1 cellular context compared by ENCODE assay signal in genomic region chr2:85561280-85562212, GRCh38.
TF ChIP-seq lines count a peak whose summit lies in the region.

GGCX (minus strand) TSS chr2:85561493; CDS start chr2:85561428, 65 bp downstream.

TF ChIP-seq in K562, 482 proteins besides CTCF, POLR2A, EP300 and RAD21 (continued from another document and continues in another):
- no peak for TF ChIP-seq FUS (optimal IDR thresholded peaks at IDR 0.05; ENCODE audit: low read depth, low read length)
- no peak for TF ChIP-seq SAFB (IDR thresholded peaks at IDR 0.05; ENCODE audit: borderline replicate concordance, low read depth, low read length)
- no peak for TF ChIP-seq BCLAF1 (IDR thresholded peaks at IDR 0.05; ENCODE audit: borderline replicate concordance in 1 of 2, control insufficient read depth in 1 of 2, low read depth in 2 of 2, low read length in 1 of 2)
- TF ChIP-seq ZNF263 (CRISPR knock-in tag; IDR thresholded peaks at IDR 0.05; ENCODE audit: borderline replicate concordance), result peak; percentile 97
- no peak for TF ChIP-seq ZFPM2 (CRISPR knock-in tag; IDR thresholded peaks at IDR 0.05)
- TF ChIP-seq ZNF511 (CRISPR knock-in tag; IDR thresholded peaks at IDR 0.05), result no peak
- no peak for TF ChIP-seq ZNF395 (CRISPR knock-in tag; IDR thresholded peaks at IDR 0.05)
- no peak for TF ChIP-seq ZBTB40 (IDR thresholded peaks at IDR 0.05)
- TF ChIP-seq ZBTB40 (CRISPR knock-in tag; IDR thresholded peaks at IDR 0.05), result no peak
- no peak for TF ChIP-seq ZBTB17 (CRISPR knock-in tag; IDR thresholded peaks at IDR 0.05)
- TF ChIP-seq SIN3B (IDR thresholded peaks at IDR 0.05; ENCODE audit: low read depth), result peak; percentile 73
- TF ChIP-seq NCOA6 (IDR thresholded peaks at IDR 0.05), result no peak
- TF ChIP-seq ID3 (CRISPR knock-in tag; IDR thresholded peaks at IDR 0.05), result no peak
- no peak for TF ChIP-seq ID3 (tag; IDR thresholded peaks at IDR 0.05)
- TF ChIP-seq MTA2 (IDR thresholded peaks at IDR 0.05; ENCODE audit: low read depth), result no peak
- TF ChIP-seq MAFG (tag; conservative IDR thresholded peaks at IDR 0.05), result no peak
- TF ChIP-seq XRCC4 (IDR thresholded peaks at IDR 0.05; ENCODE audit: extremely low read depth, insufficient read depth, insufficient read length), result no peak
- TF ChIP-seq ZNF318 (IDR thresholded peaks at IDR 0.05; ENCODE audit: borderline replicate concordance in 1 of 2, low read depth in 1 of 2), result no peak
- peak; percentile 80 for TF ChIP-seq CREB3L1 (IDR thresholded peaks at IDR 0.05; ENCODE audit: borderline replicate concordance, low read depth)
- TF ChIP-seq RBM25 (IDR thresholded peaks at IDR 0.05; ENCODE audit: low read depth, low read length, severe bottlenecking), result no peak
- TF ChIP-seq ATF7 (IDR thresholded peaks at IDR 0.05), result peak; percentile 79; the same call in 1 of the 2 replicates
- no peak; a peak in 1 of 4 replicates for TF ChIP-seq SIX5 (IDR thresholded peaks at IDR 0.05; ENCODE audit: borderline replicate concordance in 1 of 2, insufficient read depth in 1 of 2, low read depth in 1 of 2, low read length in 2 of 2)
- TF ChIP-seq FOS (IDR thresholded peaks at IDR 0.05; ENCODE audit: extremely low read depth, insufficient read length), result no peak
- no peak; the same call in 1 of the 2 replicates for TF ChIP-seq MITF (IDR thresholded peaks at IDR 0.05)
- TF ChIP-seq ZNF133 (CRISPR knock-in tag; IDR thresholded peaks at IDR 0.05), result no peak
- TF ChIP-seq U2AF1 (optimal IDR thresholded peaks at IDR 0.05; ENCODE audit: low read depth, low read length), result no peak
- TF ChIP-seq HNRNPUL1 (IDR thresholded peaks at IDR 0.05; ENCODE audit: low read length), result no peak
- peak; percentile 42; the same call in 1 of the 2 replicates for TF ChIP-seq SMARCE1 (IDR thresholded peaks at IDR 0.05)
- no peak for TF ChIP-seq ZNF239 (CRISPR knock-in tag; IDR thresholded peaks at IDR 0.05)
